Comparison of ENCODE assay signal across 11 cellular contexts in genomic region chr4:139144911-139145551, GRCh38. TPM values are rescaled to one million over a fixed set of nuclear protein-coding genes. Genes with fewer than 3 reads are reported as not detected.
A peak's percentile ranks its signal among the peaks of the same experiment; 100 is the strongest.
DNase-seq lines count a peak whose midpoint lies in the region; ATAC-seq and TF ChIP-seq lines count a peak whose summit lies in the region.
"Had no signal": no experiment of that assay in that cellular context is flagged by ENCODE, and none has a peak within 500 bp of the region (broad histone marks: within the 10 kb centered on the region; RNA-seq: fewer than 3 reads in every experiment).

No MANE protein-coding gene starts in this region.

- H4K91ac ChIP-seq in IMR-90 (ENCODE audit: insufficient read depth, low read depth, low read length) = no peak overlapping the region

- peaks cover 30 to 69% (median 39%) of the 10 kb centered on the region in 10 experiments for H3K4me1 ChIP-seq in BLaER1 treated with 17β-estradiol and CSF1 and Interleukin-3, amounts not matched to agents 10 nM and 100 nM
- peaks cover 11% of the 10 kb centered on the region for H3K4me1 ChIP-seq in IMR-90 (ENCODE audit: control insufficient read depth, insufficient read depth, low read length)

- peaks cover 8% of the 10 kb centered on the region; the same call in 1 of the 2 replicates for H3K9me1 ChIP-seq in IMR-90 (ENCODE audit: insufficient read depth, low read length)

- no peak overlapping the region for H3K4ac ChIP-seq in IMR-90 (ENCODE audit: low read depth, low read length)

- 0 out of 2 replicates have a peak overlapping the region, but pooled peaks have one; percentile 27 for H2AK5ac ChIP-seq in IMR-90 (ENCODE audit: low read depth, low read length)

- no TSS peak for BruUV-seq in IMR-90 (replicated peaks; lab: Mats Ljungman, UMichigan)

- in situ Hi-C loops in IMR-90 (cut with MboI; ENCODE audit: low sequenced_read_pairs) = no loop called here

- no peak overlapping the region for H2BK15ac ChIP-seq in IMR-90 (ENCODE audit: low read depth, low read length)

- no peak for TF ChIP-seq RAD21 in IMR-90 (IDR thresholded peaks at IDR 0.05; ENCODE audit: low read length)

- intact Hi-C loops in IMR-90 (cut with micrococcal nuclease) = loop anchor here (5.0 kb wide), 1 partner anchor 38 kb away; no protein-coding TSS in a partner anchor

- POLR2A ChIA-PET in IMR-90 (lab: Charles Lee; ENCODE audit: unreplicated experiment) (no interaction called here), WTC11 (lab: Charles Lee) (no interaction called here)

- H4K8ac ChIP-seq in IMR-90 (ENCODE audit: low read depth in 2 of 2, low read length in 2 of 2) = no peak overlapping the region

- H3K9ac ChIP-seq in BLaER1 treated with 17β-estradiol and CSF1 and Interleukin-3, amounts not matched to agents 10 nM and 100 nM = no peak overlapping the region
- no peak overlapping the region for H3K9ac ChIP-seq in IMR-90 (ENCODE audit: low read depth, low read length)
- H3K9ac ChIP-seq: parathyroid adenoma had no signal

- H3K56ac ChIP-seq in IMR-90 (ENCODE audit: extremely low read depth, insufficient read depth, low read length) = no peak overlapping the region

- H3K9me3 ChIP-seq in BLaER1 treated with 17β-estradiol and CSF1 and Interleukin-3, amounts not matched to agents 10 nM and 100 nM (replicated peaks in 1 of 11) = peaks cover 8 to 33% (median 24%) of the 10 kb centered on the region in 11 experiments; a peak in 19 of 22 replicates
- H3K9me3 ChIP-seq in IMR-90 (ENCODE audit: control insufficient read depth, insufficient read depth, low read length) = no peaks in the 10 kb centered on the region
- H3K9me3 ChIP-seq: upper lobe of left lung had no signal

- ATAC-seq in IMR-90 (ENCODE audit: low read depth) = peak; percentile 16; the same call in 1 of the 2 replicates
- ATAC-seq in WTC11 = peak; percentile 59
- ATAC-seq in left lobe of liver = peak; percentile 41
- no peak for ATAC-seq in HG02884 (IDR thresholded peaks at IDR 0.05; ENCODE audit: unreplicated experiment)

- H3K36me3 Mint-ChIP-seq in WTC11 = peaks cover 24% of the 10 kb centered on the region
- no peaks in the 10 kb centered on the region for H3K36me3 Mint-ChIP-seq in endothelial cell (ENCODE audit: low read depth, unreplicated experiment)

- peak overlapping the region in 2 of 11 experiments; percentile 5 to 8; a peak in 2 of 22 replicates for H3K27ac ChIP-seq in BLaER1 treated with 17β-estradiol and CSF1 and Interleukin-3, amounts not matched to agents 10 nM and 100 nM
- no peak overlapping the region for H3K27ac ChIP-seq in IMR-90 (ENCODE audit: insufficient read depth, low read length)
- H3K27ac ChIP-seq: parathyroid adenoma had no signal

- no peak for TF ChIP-seq POLR2A in IMR-90 (IDR thresholded peaks at IDR 0.05; ENCODE audit: low read depth, low read length)

- H3K14ac ChIP-seq in IMR-90 (replicated peaks; ENCODE audit: low read depth, low read length) = no peak overlapping the region

- peaks cover 27 to 54% of the 10 kb centered on the region in 2 experiments for H3K79me1 ChIP-seq in IMR-90 (ENCODE audit: low read depth in 1 of 2, low read length in 2 of 2)

- H3K27ac Mint-ChIP-seq in WTC11 (peak overlapping the region; percentile 89), endothelial cell (ENCODE audit: unreplicated experiment) (no peak overlapping the region)

- H3K27me3 Mint-ChIP-seq in WTC11 (ENCODE audit: low read depth) (no peaks in the 10 kb centered on the region), endothelial cell (ENCODE audit: unreplicated experiment) (peaks cover 2% of the 10 kb centered on the region)

- H3K18ac ChIP-seq in IMR-90 (ENCODE audit: low read depth, low read length) = no peak overlapping the region

- H2AK9ac ChIP-seq in IMR-90 (replicated peaks; ENCODE audit: low read depth, low read length, poor library complexity) = no peak overlapping the region

- no peak overlapping the region for H2BK120ac ChIP-seq in IMR-90 (ENCODE audit: low read depth, low read length)

- H3K4me3 Mint-ChIP-seq in WTC11 = 0 out of 2 replicates have a peak overlapping the region, but pooled peaks have one; percentile 3
- H3K4me3 Mint-ChIP-seq in endothelial cell (ENCODE audit: unreplicated experiment) = no peak overlapping the region

- H3K4me3 ChIP-seq in BLaER1 treated with 17β-estradiol and CSF1 and Interleukin-3, amounts not matched to agents 10 nM and 100 nM = no peak overlapping the region
- H3K4me3 ChIP-seq in IMR-90 (ENCODE audit: insufficient read depth, low read depth, low read length) = no peak overlapping the region
- H3K4me3 ChIP-seq: upper lobe of left lung had no signal

- TF ChIP-seq CTCF in IMR-90 (conservative IDR thresholded peaks at IDR 0.05; ENCODE audit: low read depth, low read length) (no peak), WTC11 (IDR thresholded peaks at IDR 0.05) (no peak), endothelial cell (IDR thresholded peaks at IDR 0.05; ENCODE audit: unreplicated experiment) (no peak)

- peak overlapping the region; percentile 11 to 92 (median 42); a peak in 21 of 22 replicates for H3K4me2 ChIP-seq in BLaER1 treated with 17β-estradiol and CSF1 and Interleukin-3, amounts not matched to agents 10 nM and 100 nM
- no peak overlapping the region for H3K4me2 ChIP-seq in IMR-90 (ENCODE audit: low read depth, low read length)

- CTCF ChIA-PET in IMR-90 (lab: Yijun Ruan, JAX) (no interaction called here), WTC11 (lab: Charles Lee) (interaction anchor here (0.9 to 2.3 kb wide), 3 partner anchors 9 to 114 kb away, joined by 3 to 8 read pairs (median 7); no protein-coding TSS in a partner anchor)

- peaks cover 0 to 20% (median 8%) of the 10 kb centered on the region in 11 experiments; a peak in 6 of 22 replicates for H3K36me3 ChIP-seq in BLaER1 treated with 17β-estradiol and CSF1 and Interleukin-3, amounts not matched to agents 10 nM and 100 nM
- no peaks in the 10 kb centered on the region for H3K36me3 ChIP-seq in IMR-90 (ENCODE audit: control insufficient read depth, insufficient read depth, low read length)
- H3K36me3 ChIP-seq: upper lobe of left lung had no signal

- H3K4me1 Mint-ChIP-seq in WTC11 (peaks cover 76% of the 10 kb centered on the region), endothelial cell (ENCODE audit: unreplicated experiment) (peaks cover 9% of the 10 kb centered on the region)

- H2AFZ ChIP-seq in IMR-90 (replicated peaks; ENCODE audit: low read length, poor library complexity) = no peak overlapping the region
- H2AFZ ChIP-seq: parathyroid adenoma had no signal

- DNase-seq in IMR-90 = no peak
- peak; percentile 46 for DNase-seq in WTC11 (ENCODE audit: low spot score)
- DNase-seq in left lobe of liver (ENCODE audit: low spot score) = no peak
- DNase-seq in pons (ENCODE audit: low spot score) = no peak
- DNase-seq in stimulated activated CD4-positive, alpha-beta T cell treated with anti-CD3 and anti-CD28 coated beads, Interleukin-1b, Interleukin-23, amount 100 ng/mL, for 48 hours = no peak
- no peak for DNase-seq in endothelial cell (ENCODE audit: low spot score)
- DNase-seq: C1 segment of cervical spinal cord had no signal

- no peak overlapping the region for H4K5ac ChIP-seq in IMR-90 (ENCODE audit: low read depth, low read length)

- no CpG with 5 or more reads among the region's 3 CpGs for WGBS in IMR-90 (ENCODE audit: extremely low coverage in 2 of 2, insufficient read length in 1 of 2), 2 experiments

- H3K27me3 ChIP-seq in BLaER1 treated with 17β-estradiol and CSF1 and Interleukin-3, amounts not matched to agents 10 nM and 100 nM = no peaks in the 10 kb centered on the region
- no peaks in the 10 kb centered on the region for H3K27me3 ChIP-seq in IMR-90 (ENCODE audit: control insufficient read depth, insufficient read depth, low read length)
- H3K27me3 ChIP-seq: upper lobe of left lung had no signal

- no peak overlapping the region for H3K23ac ChIP-seq in IMR-90 (ENCODE audit: low read depth, low read length)

- H3K9me3 Mint-ChIP-seq in WTC11 (peaks cover 21% of the 10 kb centered on the region), endothelial cell (ENCODE audit: unreplicated experiment) (no peaks in the 10 kb centered on the region)

- peaks cover 18 to 100% (median 43%) of the 10 kb centered on the region in 11 experiments; a peak in 17 of 22 replicates for H4K20me1 ChIP-seq in BLaER1 treated with 17β-estradiol and CSF1 and Interleukin-3, amounts not matched to agents 10 nM and 100 nM
- H4K20me1 ChIP-seq in IMR-90 (ENCODE audit: insufficient read depth, low read length) = peaks cover 36% of the 10 kb centered on the region

- dilution Hi-C loops in IMR-90 (cut with HindIII; ENCODE audit: low sequenced_read_pairs, unreplicated experiment) = no loop called here

- H2BK20ac ChIP-seq in IMR-90 (ENCODE audit: low read depth, low read length) = no peak overlapping the region

- H2BK5ac ChIP-seq in IMR-90 (ENCODE audit: low read depth, low read length, poor library complexity, severe bottlenecking) = no peak overlapping the region

TF ChIP-seq in IMR-90, 13 proteins besides CTCF, POLR2A, EP300 and RAD21 (continues in another document):
- TF ChIP-seq MAZ (IDR thresholded peaks at IDR 0.05; ENCODE audit: borderline replicate concordance, low read depth, low read length) = no peak
- TF ChIP-seq RFX5 (IDR thresholded peaks at IDR 0.05; ENCODE audit: low read depth, low read length) = no peak
- no peak for TF ChIP-seq NFE2L2 (IDR thresholded peaks at IDR 0.05; ENCODE audit: low read depth, low read length)

TF ChIP-seq in WTC11, 78 proteins besides CTCF, POLR2A, EP300 and RAD21:
- no peak for TF ChIP-seq ZNF138 (CRISPR knock-in tag; conservative IDR thresholded peaks at IDR 0.05)
- no peak for TF ChIP-seq ZNF317 (CRISPR knock-in tag; IDR thresholded peaks at IDR 0.05; ENCODE audit: borderline replicate concordance, low read depth)
- TF ChIP-seq E2F4 (CRISPR knock-in tag; IDR thresholded peaks at IDR 0.05; ENCODE audit: borderline replicate concordance, low read depth) = no peak

RNA-seq across cellular contexts. Expression of gene ELF2, which starts 32.0 kb away (rescaled TPM):
- total RNA-seq in IMR-90 (2012; rRNA removed) = 37.8 and 42.3 TPM in 2 replicates
- 13.7 and 14.5 TPM in 2 replicates for polyA plus RNA-seq in IMR-90 (2012; rRNA removed)
- 5.0 TPM in 2 replicates for polyA plus RNA-seq in IMR-90 (2012; cell fraction: cytosol; rRNA removed)
- 7.6 and 32.0 TPM in 2 replicates for polyA plus RNA-seq in IMR-90 (2012; cell fraction: nucleus; rRNA removed; ENCODE audit: low replicate concordance)
- total RNA-seq in WTC11 (2021) = 44.6 to 49.0 TPM (median 44.9 TPM) in 3 replicates
- 14.3 TPM for total RNA-seq in left lobe of liver
- total RNA-seq in endothelial cell (ENCODE audit: unreplicated experiment) = 48.0 TPM
